In genomic region chr22:46090051-46090591, GRCh38 we compare ENCODE assay signal across 11 cellular contexts.
A peak's percentile ranks its signal among the peaks of the same experiment; 100 is the strongest.
DNase-seq lines count a peak whose midpoint lies in the region; ATAC-seq and TF ChIP-seq lines count a peak whose summit lies in the region.
"Had no signal": no experiment of that assay in that cellular context is flagged by ENCODE, and none has a peak within 500 bp of the region (broad histone marks: within the 10 kb centered on the region; RNA-seq: fewer than 3 reads in every experiment).

No MANE protein-coding gene starts in this region.

- H3K4me2 ChIP-seq in SK-N-SH, result peak overlapping the region; percentile 99

- H3K9me3 ChIP-seq in SK-N-SH, result no peaks in the 10 kb centered on the region
- H3K9me3 ChIP-seq in mucosa of stomach (ENCODE audit: control insufficient read depth, low read length), result no peaks in the 10 kb centered on the region
- no peaks in the 10 kb centered on the region for H3K9me3 ChIP-seq in vagina

- H3K27me3 ChIP-seq in SK-N-SH (ENCODE audit: insufficient read depth), result no peaks in the 10 kb centered on the region
- H3K27me3 ChIP-seq in mucosa of stomach (ENCODE audit: control insufficient read depth, insufficient read depth, low read length), result no peaks in the 10 kb centered on the region
- no peaks in the 10 kb centered on the region for H3K27me3 ChIP-seq in vagina

- no peak for DNase-seq in SK-N-SH
- no peak for DNase-seq in epithelial cell of prostate (ENCODE audit: low read depth, low spot score)
- DNase-seq in vagina (ENCODE audit: extremely low spot score in 2 of 2), result no peak
- DNase-seq in putamen (ENCODE audit: low spot score), result no peak
- no peak for DNase-seq in NOMO-1 treated with DMSO at 0.1 percent for 48 hours (lab: John Stamatoyannopoulos, UW; ENCODE audit: unreplicated experiment)
- DNase-seq in stimulated activated naive CD4-positive, alpha-beta T cell treated with Interleukin-2 at 50 U/mL for 16 hours (lab: John Stamatoyannopoulos, UW), result no peak
- DNase-seq: NCI-H1930, T-helper 2 cell had no signal

- WGBS in SK-N-SH (ENCODE audit: low lambda C conversion rate), result 79% methylated on average over 13 of the region's 22 CpGs

- H3K4me3 ChIP-seq in SK-N-SH (ENCODE audit: low read depth in 2 of 2, low read length in 1 of 2) (no peak overlapping the region; a peak in 2 of 4 replicates), mucosa of stomach (ENCODE audit: low read length) (no peak overlapping the region), vagina (peak overlapping the region; percentile 37 to 45)

- TF ChIP-seq RAD21 in SK-N-SH (IDR thresholded peaks at IDR 0.05; ENCODE audit: low read length), result no peak

- H3K79me2 ChIP-seq in SK-N-SH (ENCODE audit: insufficient read depth), result peaks cover 99% of the 10 kb centered on the region

- TF ChIP-seq POLR2A in vagina (IDR thresholded peaks at IDR 0.05), result no peak

- H3K4me1 ChIP-seq in SK-N-SH (ENCODE audit: control insufficient read depth in 1 of 2, insufficient read depth in 2 of 2, low read depth in 1 of 2, low read length in 1 of 2), result peaks cover 53 to 98% of the 10 kb centered on the region in 2 experiments
- peaks cover 93% of the 10 kb centered on the region for H3K4me1 ChIP-seq in mucosa of stomach (ENCODE audit: control insufficient read depth, insufficient read depth, low read length)
- peaks cover 100% of the 10 kb centered on the region for H3K4me1 ChIP-seq in vagina

- H3K9me2 ChIP-seq in SK-N-SH, result no peaks in the 10 kb centered on the region

- CTCF ChIA-PET in SK-N-SH (lab: Yijun Ruan, JAX), result interaction anchor here (1.1 to 3.2 kb wide), 5 partner anchors 17 to 95 kb away, joined by 3 to 14 read pairs (median 3); no protein-coding TSS in a partner anchor

- intact Hi-C loops in vagina (cut with DNase I), result no loop called here

- peaks cover 100% of the 10 kb centered on the region for H4K20me1 ChIP-seq in SK-N-SH (ENCODE audit: insufficient read depth)

- peak overlapping the region; percentile 100; the same call in 1 of the 2 replicates for H3K9ac ChIP-seq in SK-N-SH
- peak overlapping the region; percentile 70 for H3K9ac ChIP-seq in mucosa of stomach (ENCODE audit: low read length)

- no peak for TF ChIP-seq EP300 in SK-N-SH (IDR thresholded peaks at IDR 0.05; ENCODE audit: borderline replicate concordance in 1 of 2, low read depth in 1 of 2, low read length in 1 of 2)

- POLR2A ChIA-PET in SK-N-SH (lab: Yijun Ruan, JAX), result interaction anchor here (1.1 kb wide), 2 partner anchors 34 to 36 kb away, joined by 3 read pairs; no protein-coding TSS in a partner anchor

- H2AFZ ChIP-seq in SK-N-SH (ENCODE audit: low read depth), result no peak overlapping the region

- no peak for ATAC-seq in SK-N-SH treated with all-trans-retinoic acid at 6 μM for 48 hours
- ATAC-seq: activated T-helper 17 cell treated with anti-CD3 and anti-CD28 coated beads, Interleukin-2, amount 50 U/mL, for 72 hours had no signal

- H3K36me3 ChIP-seq in SK-N-SH (replicated peaks in 1 of 2; ENCODE audit: control insufficient read depth in 1 of 2, insufficient read depth in 2 of 2, low read length in 1 of 2) (peaks cover 63 to 86% of the 10 kb centered on the region in 2 experiments), mucosa of stomach (ENCODE audit: control insufficient read depth, insufficient read depth, low read length) (peaks cover 34% of the 10 kb centered on the region), vagina (peaks cover 0 to 22% of the 10 kb centered on the region in 2 donors)

- TF ChIP-seq CTCF in SK-N-SH (IDR thresholded peaks at IDR 0.05) (no peak), vagina (IDR thresholded peaks at IDR 0.05) (no peak)

- H3K27ac ChIP-seq in SK-N-SH (ENCODE audit: low read depth in 2 of 2, low read length in 1 of 2), result peak overlapping the region; percentile 96 to 100
- peak overlapping the region; percentile 99 for H3K27ac ChIP-seq in epithelial cell of prostate
- H3K27ac ChIP-seq in vagina, result peak overlapping the region; percentile 100

- H3F3A ChIP-seq in SK-N-SH (replicated peaks; ENCODE audit: insufficient read depth), result peaks cover 69% of the 10 kb centered on the region

TF ChIP-seq in SK-N-SH, 30 proteins besides CTCF, POLR2A, EP300 and RAD21:
- no peak for TF ChIP-seq FOSL2 (IDR thresholded peaks at IDR 0.05; ENCODE audit: borderline replicate concordance, low read depth)
- TF ChIP-seq REST (IDR thresholded peaks at IDR 0.05; ENCODE audit: low read depth, low read length), result no peak
- no peak for TF ChIP-seq YY1 (IDR thresholded peaks at IDR 0.05; ENCODE audit: low read depth)
- TF ChIP-seq USF2 (IDR thresholded peaks at IDR 0.05; ENCODE audit: borderline replicate concordance, low read depth, low read length), result no peak
- TF ChIP-seq TEAD4 (IDR thresholded peaks at IDR 0.05; ENCODE audit: borderline replicate concordance, insufficient read depth), result no peak
- no peak for TF ChIP-seq CHD2 (IDR thresholded peaks at IDR 0.05; ENCODE audit: low read length, partially characterized antibody)

TF ChIP-seq in SK-N-SH treated with all-trans-retinoic acid at 6 μM for 48 hours, 23 proteins besides CTCF, POLR2A, EP300 and RAD21:
- TF ChIP-seq CSRNP3 (CRISPR knock-in tag; IDR thresholded peaks at IDR 0.05) (no peak), ZFP3 (CRISPR knock-in tag; IDR thresholded peaks at IDR 0.05) (no peak), TOX (CRISPR knock-in tag; IDR thresholded peaks at IDR 0.05; ENCODE audit: borderline replicate concordance) (no peak), OSR1 (CRISPR knock-in tag; IDR thresholded peaks at IDR 0.05) (no peak), RARB (CRISPR knock-in tag; IDR thresholded peaks at IDR 0.05) (no peak), BACH2 (CRISPR knock-in tag; IDR thresholded peaks at IDR 0.05; ENCODE audit: borderline replicate concordance) (no peak), TSHZ2 (CRISPR knock-in tag; IDR thresholded peaks at IDR 0.05) (no peak), GLIS3 (CRISPR knock-in tag; IDR thresholded peaks at IDR 0.05) (no peak), TCF4 (CRISPR knock-in tag; IDR thresholded peaks at IDR 0.05; ENCODE audit: borderline replicate concordance) (no peak), SNAI2 (CRISPR knock-in tag; IDR thresholded peaks at IDR 0.05) (no peak)
TF ChIP-seq in SK-N-SH treated with all-trans-retinoic acid at 6 μM for 48 hours: peak in this region for 0.

Comparison
In these comparisons a context has a peak if more than half of its experiments do, and no peak if none do; other contexts are left out.
1. H3K4me3 ChIP-seq: peak in vagina (2 of 2); none in SK-N-SH (0 of 2) and mucosa of stomach (single experiment).
2. Peak in every context shown above with its lines, with median percentiles within 50 percentile points of each other: H3K27ac ChIP-seq.